Comparison of ENCODE assay signal across 14 cellular contexts in genomic region chr11:70505761-70506657, GRCh38.
"Had no signal": no experiment of that assay in that cellular context is flagged by ENCODE, and none has a peak within 500 bp of the region (broad histone marks: within the 10 kb centered on the region; RNA-seq: fewer than 3 reads in every experiment).

No MANE protein-coding gene starts in this region.

- H3K4me3 ChIP-seq: ovary, smooth muscle cell, transverse colon had no signal

- H3K27ac Mint-ChIP-seq: activated naive CD4-positive, alpha-beta T cell treated with anti-CD3 and anti-CD28 coated beads, Interleukin-2, amount 10 ng/mL, durations not matched to agents 7 days and 5 days; activated T-helper 17 cell treated with anti-CD3 and anti-CD28 coated beads, Interleukin-2, amount 50 U/mL, for 72 hours; endodermal cell; memory B cell; stimulated activated effector memory CD8-positive, alpha-beta T cell treated with anti-CD3 and anti-CD28 coated beads, Interleukin-12 subunit alpha, Interleukin-12 subunit beta, amount 100 ng/mL, for 72 hours; T-helper 2 cell treated with Interferon-gamma antibody and Interleukin-4, amounts not matched to agents 5 μg/mL and 100 μg/mL, for 36 hours had no signal

- DNase-seq: activated CD4-positive, alpha-beta T cell treated with anti-CD3 and anti-CD28 coated beads, Interleukin-2, amount 50 U/mL, for 1 hour; activated naive CD4-positive, alpha-beta T cell treated with anti-CD3 and anti-CD28 coated beads, Interleukin-2, amount 10 ng/mL, durations not matched to agents 7 days and 5 days; activated T-cell treated with anti-CD3 and anti-CD28 coated beads for 4 hours; endodermal cell; erythroblast; retina; SW 1271; transverse colon had no signal

- H3K27ac ChIP-seq: ovary, transverse colon had no signal

- H3K27me3 Mint-ChIP-seq: activated naive CD4-positive, alpha-beta T cell treated with anti-CD3 and anti-CD28 coated beads, Interleukin-2, amount 10 ng/mL, durations not matched to agents 7 days and 5 days; activated T-helper 17 cell treated with anti-CD3 and anti-CD28 coated beads, Interleukin-2, amount 50 U/mL, for 72 hours had no signal

- H3K4me2 ChIP-seq: smooth muscle cell had no signal

- H3K4me1 ChIP-seq: transverse colon had no signal

- H3K27me3 ChIP-seq: ovary, transverse colon had no signal

- H3K9me3 ChIP-seq: ovary, transverse colon had no signal

- H3K36me3 ChIP-seq: ovary, transverse colon had no signal

- H3K36me3 Mint-ChIP-seq: activated naive CD4-positive, alpha-beta T cell treated with anti-CD3 and anti-CD28 coated beads, Interleukin-2, amount 10 ng/mL, durations not matched to agents 7 days and 5 days; memory B cell; stimulated activated effector memory CD8-positive, alpha-beta T cell treated with anti-CD3 and anti-CD28 coated beads, Interleukin-12 subunit alpha, Interleukin-12 subunit beta, amount 100 ng/mL, for 72 hours had no signal

- H3K4me1 Mint-ChIP-seq: activated naive CD4-positive, alpha-beta T cell treated with anti-CD3 and anti-CD28 coated beads, Interleukin-2, amount 10 ng/mL, durations not matched to agents 7 days and 5 days; activated T-helper 17 cell treated with anti-CD3 and anti-CD28 coated beads, Interleukin-2, amount 50 U/mL, for 72 hours; memory B cell; stimulated activated effector memory CD8-positive, alpha-beta T cell treated with anti-CD3 and anti-CD28 coated beads, Interleukin-12 subunit alpha, Interleukin-12 subunit beta, amount 100 ng/mL, for 72 hours had no signal

- H3K9me3 Mint-ChIP-seq: activated naive CD4-positive, alpha-beta T cell treated with anti-CD3 and anti-CD28 coated beads, Interleukin-2, amount 10 ng/mL, durations not matched to agents 7 days and 5 days; endodermal cell; memory B cell; stimulated activated effector memory CD8-positive, alpha-beta T cell treated with anti-CD3 and anti-CD28 coated beads, Interleukin-12 subunit alpha, Interleukin-12 subunit beta, amount 100 ng/mL, for 72 hours; T-helper 2 cell treated with Interferon-gamma antibody and Interleukin-4, amounts not matched to agents 5 μg/mL and 100 μg/mL, for 36 hours had no signal

- H3K4me3 Mint-ChIP-seq: activated naive CD4-positive, alpha-beta T cell treated with anti-CD3 and anti-CD28 coated beads, Interleukin-2, amount 10 ng/mL, durations not matched to agents 7 days and 5 days; activated T-helper 17 cell treated with anti-CD3 and anti-CD28 coated beads, Interleukin-2, amount 50 U/mL, for 72 hours; endodermal cell; memory B cell; stimulated activated effector memory CD8-positive, alpha-beta T cell treated with anti-CD3 and anti-CD28 coated beads, Interleukin-12 subunit alpha, Interleukin-12 subunit beta, amount 100 ng/mL, for 72 hours; T-helper 2 cell treated with Interferon-gamma antibody and Interleukin-4, amounts not matched to agents 5 μg/mL and 100 μg/mL, for 36 hours had no signal

- ATAC-seq: activated T-helper 17 cell treated with anti-CD3 and anti-CD28 coated beads, Interleukin-2, amount 50 U/mL, for 72 hours; stimulated activated effector memory CD8-positive, alpha-beta T cell treated with anti-CD3 and anti-CD28 coated beads, Interleukin-12 subunit alpha, Interleukin-12 subunit beta, amount 100 ng/mL, for 72 hours had no signal
